In the genomic region with DNA sequence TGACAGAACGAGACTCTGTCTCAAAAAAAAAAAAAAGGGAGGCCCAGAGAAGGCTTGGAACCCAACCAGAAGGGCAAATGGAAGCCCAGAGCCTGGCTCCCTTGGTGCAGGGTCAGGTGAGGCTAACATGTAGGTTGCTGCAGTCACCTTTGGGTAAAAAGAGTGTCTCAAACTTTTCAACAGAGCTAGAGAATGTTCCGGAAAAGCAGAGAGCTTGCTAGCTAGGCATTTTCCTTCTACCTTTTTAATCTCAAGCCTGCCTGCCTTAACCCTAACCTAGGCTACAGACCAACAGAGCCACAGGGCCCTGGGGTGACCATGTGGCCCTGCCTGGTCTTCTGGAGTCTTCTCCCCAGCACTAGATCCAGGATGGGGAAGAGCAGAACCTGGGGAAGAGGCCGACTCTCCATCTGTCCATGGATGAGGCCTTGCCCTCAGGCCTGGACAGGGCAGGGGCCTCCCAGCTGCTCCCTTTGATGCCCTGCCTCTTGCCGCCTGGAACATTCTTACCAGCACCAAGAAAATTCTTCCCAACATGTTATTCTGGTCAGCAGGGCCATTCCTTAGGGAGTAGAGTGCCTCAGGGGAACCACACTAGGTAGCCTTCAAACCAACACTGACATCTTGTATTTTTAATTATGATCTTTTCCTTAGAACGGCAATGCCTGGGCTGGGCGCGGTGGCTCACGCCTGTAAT, we compare ENCODE assay signal across 14 cellular contexts.
"Had no signal": no experiment of that assay in that cellular context is flagged by ENCODE, and none has a peak within 500 bp of the region (broad histone marks: within the 10 kb centered on the region; RNA-seq: fewer than 3 reads in every experiment).

No MANE protein-coding gene starts in this region.

- H3K4me3 ChIP-seq: cardiac muscle cell, heart left ventricle, uterus had no signal

- H3K27me3 ChIP-seq: cardiac muscle cell, heart left ventricle, uterus had no signal

- H3K36me3 ChIP-seq: cardiac muscle cell, uterus had no signal

- ATAC-seq: activated naive CD8-positive, alpha-beta T cell treated with anti-CD3 and anti-CD28 coated beads, Interleukin-2, amount 50 U/mL, for 24 hours; heart left ventricle; left ventricle myocardium superior; sciatic nerve; stimulated activated naive CD8-positive, alpha-beta T cell treated with anti-CD3 and anti-CD28 coated beads, Interleukin-15, Interleukin-2, amounts not matched to agents 100 U/mL and 50 U/mL, for 24 hours had no signal

- H3K27ac ChIP-seq: cardiac muscle cell, heart left ventricle, uterus had no signal

- H3K9me3 ChIP-seq: heart left ventricle, uterus had no signal

- H3K4me1 ChIP-seq: uterus had no signal

- DNase-seq: activated B cell treated with CpG ODN at 0.5 μM for 24 hours; activated CD4-positive, alpha-beta T cell treated with anti-CD3 and anti-CD28 coated beads, Interleukin-2, amount 10 ng/mL, durations not matched to agents 24 days and 14 days; activated CD8-positive, alpha-beta memory T cell treated with anti-CD3 and anti-CD28 coated beads for 24 hours; activated naive CD4-positive, alpha-beta T cell treated with Interleukin-2 at 50 U/mL for 16 hours; activated naive CD8-positive, alpha-beta T cell treated with anti-CD3 and anti-CD28 coated beads, Interleukin-2, amount 50 U/mL, for 24 hours; foreskin melanocyte; heart left ventricle; islet precursor cell; left ventricle myocardium superior; stimulated activated CD4-positive, alpha-beta T cell treated with anti-CD3 and anti-CD28 coated beads, Interleukin-2, amount 100 ng/mL, for 48 hours; stimulated activated naive CD8-positive, alpha-beta T cell treated with anti-CD3 and anti-CD28 coated beads, Interleukin-15, Interleukin-2, amounts not matched to agents 100 U/mL and 50 U/mL, for 24 hours; uterus had no signal
